Comparison of ENCODE assay signal across 8 cellular contexts in the genomic region with DNA sequence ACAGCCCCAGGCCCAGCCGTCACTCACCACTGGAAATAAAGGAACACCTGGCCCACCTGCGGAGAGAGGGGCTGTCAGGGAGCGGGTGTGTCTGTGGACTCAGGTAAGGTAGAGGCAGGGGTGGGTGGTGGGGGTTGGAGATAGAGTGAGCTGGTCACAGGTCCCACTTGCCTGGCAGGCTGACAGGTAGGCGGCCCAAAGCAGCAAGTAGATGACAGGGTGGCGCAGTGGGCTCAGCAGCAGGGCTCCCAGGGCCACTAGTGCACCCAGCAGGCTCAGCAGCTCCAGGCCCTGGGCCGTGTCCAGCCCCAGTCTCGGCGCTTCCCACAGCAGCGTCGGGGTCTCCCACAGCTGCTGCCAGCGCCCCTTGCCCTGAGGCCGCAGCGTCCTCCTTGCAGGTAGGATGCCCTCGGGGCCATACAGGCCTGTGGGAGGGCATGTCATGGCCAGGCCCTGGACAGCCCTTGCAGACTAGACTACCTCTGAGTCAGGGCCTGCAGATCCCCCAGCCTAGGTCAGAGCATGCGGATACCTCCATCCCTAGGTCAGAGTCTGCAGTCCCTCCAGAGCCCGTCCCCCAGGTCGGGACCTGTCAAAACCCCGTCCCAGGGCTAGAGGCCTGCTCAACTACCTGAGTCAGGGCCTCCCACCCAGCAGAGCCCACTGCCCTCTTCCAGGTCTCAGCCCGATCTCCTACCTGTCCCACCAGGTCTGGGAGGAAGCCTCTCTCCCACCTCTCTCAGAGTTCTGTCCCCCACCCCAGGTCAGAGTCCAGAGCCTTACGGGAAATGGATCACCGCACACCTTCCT. TPM values are rescaled to one million over a fixed set of nuclear protein-coding genes. Genes with fewer than 3 reads are reported as not detected.
DNase-seq lines count a peak whose midpoint lies in the region; ATAC-seq and TF ChIP-seq lines count a peak whose summit lies in the region.

No MANE protein-coding gene starts in this region.

- ATAC-seq in HG02840 (IDR thresholded peaks at IDR 0.05; ENCODE audit: low FRiP score, unreplicated experiment) = peak; percentile 4
- no peak for ATAC-seq in GM18517 (IDR thresholded peaks at IDR 0.05; ENCODE audit: unreplicated experiment)

- no peaks in the 10 kb centered on the region for H3K27me3 ChIP-seq in CD8-positive, alpha-beta memory T cell (ENCODE audit: insufficient read depth, low read length, poor library complexity, severe bottlenecking)
- no peaks in the 10 kb centered on the region for H3K27me3 ChIP-seq in rectal smooth muscle tissue (ENCODE audit: control insufficient read depth, insufficient read depth, low read length)

- H3K27ac ChIP-seq in CD8-positive, alpha-beta memory T cell (ENCODE audit: low read depth, low read length) = peak overlapping the region; percentile 83
- H3K27ac ChIP-seq in rectal smooth muscle tissue (ENCODE audit: low read depth, low read length) = peak overlapping the region; percentile 86

- TF ChIP-seq CTCF in WI38 (IDR thresholded peaks at IDR 0.05; ENCODE audit: low read depth, low read length) (no peak), glutamatergic neuron (IDR thresholded peaks at IDR 0.05; ENCODE audit: partially characterized antibody, unreplicated experiment) (no peak)

- no peak for DNase-seq in CD8-positive, alpha-beta memory T cell
- DNase-seq in glutamatergic neuron (peak; percentile 26), GM19240 (ENCODE audit: insufficient read length, low spot score) (no peak), GM19238 (ENCODE audit: insufficient read length, low spot score) (no peak)

- CTCF ChIA-PET in CD8-positive, alpha-beta memory T cell (lab: Charles Lee) = interaction anchor here (0.9 to 8.7 kb wide), 3 partner anchors 18 to 114 kb away, joined by 4 to 91 read pairs (median 20); a partner anchor contains a TSS

- POLR2A ChIA-PET in CD8-positive, alpha-beta memory T cell (lab: Charles Lee) = interaction anchor here (1.7 to 3.3 kb wide), 4 partner anchors 9 to 263 kb away, joined by 5 to 93 read pairs (median 8); a partner anchor contains a TSS

- H3K4me3 ChIP-seq in CD8-positive, alpha-beta memory T cell (ENCODE audit: low read length) = peak overlapping the region; percentile 80
- H3K4me3 ChIP-seq in WI38 (ENCODE audit: low read depth, low read length) = peak overlapping the region; percentile 98
- peak overlapping the region; percentile 85 for H3K4me3 ChIP-seq in rectal smooth muscle tissue (ENCODE audit: low read length)

- peaks cover 11% of the 10 kb centered on the region for H3K36me3 ChIP-seq in CD8-positive, alpha-beta memory T cell (ENCODE audit: insufficient read depth, low read length)
- peaks cover 16% of the 10 kb centered on the region for H3K36me3 ChIP-seq in rectal smooth muscle tissue (ENCODE audit: control insufficient read depth, insufficient read depth, low read length)

- no peaks in the 10 kb centered on the region for H3K27me3 Mint-ChIP-seq in CD8-positive, alpha-beta memory T cell
- H3K27me3 Mint-ChIP-seq in glutamatergic neuron (ENCODE audit: unreplicated experiment) = peaks cover 5% of the 10 kb centered on the region

- peak overlapping the region; percentile 83 to 99 (median 92) for H3K27ac Mint-ChIP-seq in CD8-positive, alpha-beta memory T cell
- H3K27ac Mint-ChIP-seq in glutamatergic neuron (ENCODE audit: unreplicated experiment) = peak overlapping the region; percentile 55

- H3K4me3 Mint-ChIP-seq in CD8-positive, alpha-beta memory T cell = peak overlapping the region; percentile 89 to 99 (median 92)
- H3K4me3 Mint-ChIP-seq in glutamatergic neuron (ENCODE audit: unreplicated experiment) = peak overlapping the region; percentile 89

- H3K4me1 Mint-ChIP-seq in CD8-positive, alpha-beta memory T cell = peaks cover 12 to 28% (median 19%) of the 10 kb centered on the region in 3 donors
- peaks cover 3% of the 10 kb centered on the region for H3K4me1 Mint-ChIP-seq in glutamatergic neuron (ENCODE audit: low read depth, unreplicated experiment)

- H3K36me3 Mint-ChIP-seq in CD8-positive, alpha-beta memory T cell = peaks cover 0 to 31% (median 0%) of the 10 kb centered on the region in 3 donors
- no peaks in the 10 kb centered on the region for H3K36me3 Mint-ChIP-seq in glutamatergic neuron (ENCODE audit: unreplicated experiment)

- H3K9ac ChIP-seq in rectal smooth muscle tissue (ENCODE audit: low read length) = peak overlapping the region; percentile 66

- H3K9me3 Mint-ChIP-seq in CD8-positive, alpha-beta memory T cell = no peaks in the 10 kb centered on the region
- peaks cover 4% of the 10 kb centered on the region for H3K9me3 Mint-ChIP-seq in glutamatergic neuron (ENCODE audit: unreplicated experiment)

- peaks cover 23% of the 10 kb centered on the region for H3K4me1 ChIP-seq in CD8-positive, alpha-beta memory T cell (ENCODE audit: insufficient read depth, low read length)
- H3K4me1 ChIP-seq in rectal smooth muscle tissue (ENCODE audit: control insufficient read depth, insufficient read depth, low read length) = peaks cover 10% of the 10 kb centered on the region

- H3K9me3 ChIP-seq in CD8-positive, alpha-beta memory T cell (ENCODE audit: low read length) = no peaks in the 10 kb centered on the region

RNA-seq across cellular contexts. Expression of a gene that starts 0.7 kb away (rescaled TPM):
- total RNA-seq in CD8-positive, alpha-beta memory T cell = 10 to 100 TPM; 88.6 to 89.4 TPM
- 33.6 TPM for polyA plus RNA-seq in CD8-positive, alpha-beta memory T cell
- total RNA-seq in glutamatergic neuron (ENCODE audit: unreplicated experiment) = 62.2 TPM

RNA-seq across cellular contexts. Expression of a gene that starts 1.2 kb away (rescaled TPM):
- 100 to 1,000 TPM; 155 to 165 TPM for total RNA-seq in CD8-positive, alpha-beta memory T cell
- 36.5 TPM for polyA plus RNA-seq in CD8-positive, alpha-beta memory T cell
- total RNA-seq in glutamatergic neuron (ENCODE audit: unreplicated experiment) = 52.9 TPM

RNA-seq across cellular contexts. Expression of a gene that starts 18.6 kb away (rescaled TPM):
- total RNA-seq in CD8-positive, alpha-beta memory T cell = 1 to 10 TPM; 2.4 to 3.5 TPM
- 6.5 TPM for polyA plus RNA-seq in CD8-positive, alpha-beta memory T cell
- 4.8 TPM for total RNA-seq in glutamatergic neuron (ENCODE audit: unreplicated experiment)

RNA-seq across cellular contexts. Expression of a gene that starts 20.2 kb away (rescaled TPM):
- under 1 TPM in 1 of 2 experiments, not detected in 1; 0.31 TPM for total RNA-seq in CD8-positive, alpha-beta memory T cell
- polyA plus RNA-seq in CD8-positive, alpha-beta memory T cell = not detected
- 4.0 TPM for total RNA-seq in glutamatergic neuron (ENCODE audit: unreplicated experiment)

RNA-seq across cellular contexts. Expression of a gene that starts 23.0 kb away (rescaled TPM):
- 10 to 100 TPM; 86.1 to 93.6 TPM for total RNA-seq in CD8-positive, alpha-beta memory T cell
- polyA plus RNA-seq in CD8-positive, alpha-beta memory T cell = 17.5 TPM
- total RNA-seq in glutamatergic neuron (ENCODE audit: unreplicated experiment) = 1.2 TPM
